In the genomic region with DNA sequence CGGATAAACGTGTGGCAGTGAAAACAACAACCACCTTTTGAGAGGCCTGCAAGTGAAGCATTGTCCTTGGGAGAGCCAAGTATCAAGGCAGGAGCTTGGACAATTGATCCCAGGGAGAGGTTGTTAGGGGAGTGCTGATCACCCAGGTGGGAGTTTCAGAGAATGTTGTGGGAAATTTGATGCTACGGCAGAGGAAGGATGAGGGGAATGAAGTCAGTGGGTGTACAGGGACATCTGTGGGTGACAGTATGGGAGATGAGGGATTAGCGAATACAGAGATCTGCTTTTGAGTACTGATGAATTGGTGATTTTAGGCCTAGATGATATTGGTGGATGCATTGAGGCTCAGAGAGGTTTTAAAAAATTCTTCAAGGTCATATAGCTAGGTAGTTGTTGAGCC, we compare ENCODE assay signal across 1 cellular context.
TF ChIP-seq lines count a peak whose summit lies in the region.

No MANE protein-coding gene starts in this region.

TF ChIP-seq in GM23338, 12 proteins besides CTCF, POLR2A, EP300 and RAD21 (continued from another document):
- TF ChIP-seq ZNF462 (CRISPR knock-in tag; IDR thresholded peaks at IDR 0.05) (no peak), NANOG (IDR thresholded peaks at IDR 0.05; ENCODE audit: borderline replicate concordance) (no peak), EZH2 (IDR thresholded peaks at IDR 0.05; ENCODE audit: low read depth, unreplicated experiment) (no peak), JUNB (IDR thresholded peaks at IDR 0.05; ENCODE audit: unreplicated experiment) (no peak), EZH2phosphoT487 (IDR thresholded peaks at IDR 0.05; ENCODE audit: unreplicated experiment) (no peak), STAT1 (IDR thresholded peaks at IDR 0.05; ENCODE audit: unreplicated experiment) (no peak), ZNF331 (CRISPR knock-in tag; IDR thresholded peaks at IDR 0.05; ENCODE audit: low read depth) (no peak)
- TF ChIP-seq, protein P1, sequence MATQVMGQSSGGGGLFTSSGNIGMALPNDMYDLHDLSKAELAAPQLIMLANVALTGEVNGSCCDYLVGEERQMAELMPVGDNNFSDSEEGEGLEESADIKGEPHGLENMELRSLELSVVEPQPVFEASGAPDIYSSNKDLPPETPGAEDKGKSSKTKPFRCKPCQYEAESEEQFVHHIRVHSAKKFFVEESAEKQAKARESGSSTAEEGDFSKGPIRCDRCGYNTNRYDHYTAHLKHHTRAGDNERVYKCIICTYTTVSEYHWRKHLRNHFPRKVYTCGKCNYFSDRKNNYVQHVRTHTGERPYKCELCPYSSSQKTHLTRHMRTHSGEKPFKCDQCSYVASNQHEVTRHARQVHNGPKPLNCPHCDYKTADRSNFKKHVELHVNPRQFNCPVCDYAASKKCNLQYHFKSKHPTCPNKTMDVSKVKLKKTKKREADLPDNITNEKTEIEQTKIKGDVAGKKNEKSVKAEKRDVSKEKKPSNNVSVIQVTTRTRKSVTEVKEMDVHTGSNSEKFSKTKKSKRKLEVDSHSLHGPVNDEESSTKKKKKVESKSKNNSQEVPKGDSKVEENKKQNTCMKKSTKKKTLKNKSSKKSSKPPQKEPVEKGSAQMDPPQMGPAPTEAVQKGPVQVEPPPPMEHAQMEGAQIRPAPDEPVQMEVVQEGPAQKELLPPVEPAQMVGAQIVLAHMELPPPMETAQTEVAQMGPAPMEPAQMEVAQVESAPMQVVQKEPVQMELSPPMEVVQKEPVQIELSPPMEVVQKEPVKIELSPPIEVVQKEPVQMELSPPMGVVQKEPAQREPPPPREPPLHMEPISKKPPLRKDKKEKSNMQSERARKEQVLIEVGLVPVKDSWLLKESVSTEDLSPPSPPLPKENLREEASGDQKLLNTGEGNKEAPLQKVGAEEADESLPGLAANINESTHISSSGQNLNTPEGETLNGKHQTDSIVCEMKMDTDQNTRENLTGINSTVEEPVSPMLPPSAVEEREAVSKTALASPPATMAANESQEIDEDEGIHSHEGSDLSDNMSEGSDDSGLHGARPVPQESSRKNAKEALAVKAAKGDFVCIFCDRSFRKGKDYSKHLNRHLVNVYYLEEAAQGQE (IDR thresholded peaks at IDR 0.05; ENCODE audit: unreplicated experiment) = no peak
TF ChIP-seq in GM23338: peak in this region for 0.
